Comparison of ENCODE assay signal across 13 cellular contexts in genomic region chr2:222864296-222864695, GRCh38. TPM values are rescaled to one million over a fixed set of nuclear protein-coding genes. Genes with fewer than 3 reads are reported as not detected.
DNase-seq lines count a peak whose midpoint lies in the region; ATAC-seq, FAIRE-seq and TF ChIP-seq lines count a peak whose summit lies in the region.
"Had no signal": no experiment of that assay in that cellular context is flagged by ENCODE, and none has a peak within 500 bp of the region (broad histone marks: within the 10 kb centered on the region; RNA-seq: fewer than 3 reads in every experiment).

No MANE protein-coding gene starts in this region.

- H3K27ac ChIP-seq in cardiac muscle cell = peak overlapping the region; percentile 42
- no peak overlapping the region for H3K27ac ChIP-seq in hepatocyte
- H3K27ac ChIP-seq: body of pancreas, thoracic aorta had no signal

- DNase-seq in cardiac muscle cell (ENCODE audit: low read depth in 1 of 2, low spot score in 1 of 2) = peak in 1 of 2 donors; percentile 79
- DNase-seq in left cardiac atrium = no peak
- peak; percentile 12 to 67 for DNase-seq in SW 1271 (lab: John Stamatoyannopoulos, UW)
- peak; percentile 9 for DNase-seq in hepatocyte (ENCODE audit: low spot score)
- DNase-seq in urothelium cell line (ENCODE audit: low spot score) = peak; percentile 53
- no peak for DNase-seq in NOMO-1 treated with DMSO at 0.1 percent for 48 hours (lab: John Stamatoyannopoulos, UW; ENCODE audit: unreplicated experiment)
- DNase-seq in NCI-H1048 (lab: John Stamatoyannopoulos, UW) = no peak
- DNase-seq in activated T-helper 2 cell treated with anti-CD3 and anti-CD28 coated beads, Interferon-gamma antibody, Interleukin-2, Interleukin-4, amounts not matched to agents 10 μg/mL and 5 μg/mL and 100 μg/mL, durations not matched to agents 14 hours and 24 hours and 36 hours (ENCODE audit: low spot score) = no peak
- DNase-seq: activated CD4-positive, alpha-beta T cell treated with anti-CD3 and anti-CD28 coated beads, Interleukin-2, amount 50 U/mL, for 1 hour had no signal

- H3K36me3 ChIP-seq in cardiac muscle cell (no peaks in the 10 kb centered on the region), hepatocyte (replicated peaks; ENCODE audit: insufficient read depth, low read depth) (no peaks in the 10 kb centered on the region)
- H3K36me3 ChIP-seq: thoracic aorta had no signal

- no peak overlapping the region for H3K27ac Mint-ChIP-seq in activated T-helper 2 cell treated with anti-CD3 and anti-CD28 coated beads, Interferon-gamma antibody, Interleukin-2, Interleukin-4, amounts not matched to agents 10 μg/mL and 5 μg/mL and 100 μg/mL, durations not matched to agents 14 hours and 24 hours and 36 hours

- FAIRE-seq in urothelium cell line (lab: Jason Lieb, UNC) = no peak
- FAIRE-seq: GM18507, islet of Langerhans had no signal

- peaks cover 79% of the 10 kb centered on the region for H4K20me1 ChIP-seq in hepatocyte (ENCODE audit: insufficient read depth, poor library complexity, severe bottlenecking)

- H3K27me3 ChIP-seq in cardiac muscle cell (no peaks in the 10 kb centered on the region), hepatocyte (no peaks in the 10 kb centered on the region)
- H3K27me3 ChIP-seq: body of pancreas had no signal

- ATAC-seq in left cardiac atrium = no peak
- ATAC-seq: body of pancreas had no signal

- peaks cover 40% of the 10 kb centered on the region for H3K4me1 ChIP-seq in cardiac muscle cell (ENCODE audit: low read depth)
- H3K4me1 ChIP-seq in hepatocyte (ENCODE audit: insufficient read depth) = peaks cover 38% of the 10 kb centered on the region

- H3K4me3 ChIP-seq in cardiac muscle cell = no peak overlapping the region
- no peak overlapping the region for H3K4me3 ChIP-seq in hepatocyte
- H3K4me3 ChIP-seq: body of pancreas, thoracic aorta had no signal

- peak overlapping the region; percentile 90 for H3K4me2 ChIP-seq in hepatocyte

- intact Hi-C loops in left cardiac atrium (cut with DNase I) = loop anchor here in 1 of 2 donors (5.0 kb wide), 1 partner anchor 72 kb away; no protein-coding TSS in a partner anchor
- intact Hi-C loops in activated T-helper 2 cell treated with anti-CD3 and anti-CD28 coated beads, Interferon-gamma antibody, Interleukin-2, Interleukin-4, amounts not matched to agents 10 μg/mL and 5 μg/mL and 100 μg/mL, durations not matched to agents 14 hours and 24 hours and 36 hours (cut with micrococcal nuclease) = loop anchor here (5.0 kb wide), 2 partner anchors 38 to 67 kb away; no protein-coding TSS in a partner anchor

- H3K27me3 Mint-ChIP-seq in activated T-helper 2 cell treated with anti-CD3 and anti-CD28 coated beads, Interferon-gamma antibody, Interleukin-2, Interleukin-4, amounts not matched to agents 10 μg/mL and 5 μg/mL and 100 μg/mL, durations not matched to agents 14 hours and 24 hours and 36 hours (ENCODE audit: low read depth) = no peaks in the 10 kb centered on the region

- peaks cover 84% of the 10 kb centered on the region for H3K79me2 ChIP-seq in hepatocyte

- H3K4me3 Mint-ChIP-seq in activated T-helper 2 cell treated with anti-CD3 and anti-CD28 coated beads, Interferon-gamma antibody, Interleukin-2, Interleukin-4, amounts not matched to agents 10 μg/mL and 5 μg/mL and 100 μg/mL, durations not matched to agents 14 hours and 24 hours and 36 hours (ENCODE audit: low read depth) = no peak overlapping the region

- peaks cover 11% of the 10 kb centered on the region for H3K4me1 Mint-ChIP-seq in activated T-helper 2 cell treated with anti-CD3 and anti-CD28 coated beads, Interferon-gamma antibody, Interleukin-2, Interleukin-4, amounts not matched to agents 10 μg/mL and 5 μg/mL and 100 μg/mL, durations not matched to agents 14 hours and 24 hours and 36 hours (ENCODE audit: low read depth)

- WGBS in hepatocyte (ENCODE audit: low lambda C conversion rate, missing lambda C conversion rate) = 76% methylated on average over 3 of the region's 3 CpGs

- peaks cover 3% of the 10 kb centered on the region for H3K36me3 Mint-ChIP-seq in activated T-helper 2 cell treated with anti-CD3 and anti-CD28 coated beads, Interferon-gamma antibody, Interleukin-2, Interleukin-4, amounts not matched to agents 10 μg/mL and 5 μg/mL and 100 μg/mL, durations not matched to agents 14 hours and 24 hours and 36 hours (ENCODE audit: low read depth)

- H3K9me2 ChIP-seq in hepatocyte (replicated peaks; ENCODE audit: insufficient read depth) = no peaks in the 10 kb centered on the region

- no peak overlapping the region for H2AFZ ChIP-seq in hepatocyte

- H3K9me3 Mint-ChIP-seq in activated T-helper 2 cell treated with anti-CD3 and anti-CD28 coated beads, Interferon-gamma antibody, Interleukin-2, Interleukin-4, amounts not matched to agents 10 μg/mL and 5 μg/mL and 100 μg/mL, durations not matched to agents 14 hours and 24 hours and 36 hours = no peaks in the 10 kb centered on the region

- H3K9me3 ChIP-seq in cardiac muscle cell (ENCODE audit: low read depth) (no peaks in the 10 kb centered on the region), hepatocyte (ENCODE audit: low read depth) (no peaks in the 10 kb centered on the region)
- H3K9me3 ChIP-seq: body of pancreas, thoracic aorta had no signal

- no peak for TF ChIP-seq CTCF in cardiac muscle cell (IDR thresholded peaks at IDR 0.05; ENCODE audit: low read depth, low read length)
- TF ChIP-seq CTCF in hepatocyte (IDR thresholded peaks at IDR 0.05; ENCODE audit: poor library complexity) = no peak

RNA-seq across cellular contexts. Expression of gene ACSL3, which starts 3.5 kb away (rescaled TPM):
- total RNA-seq in cardiac muscle cell (148 and 177 TPM in 2 replicates), left cardiac atrium (10 to 100 TPM; 37.8 to 38.1 TPM), hepatocyte (123 and 133 TPM in 2 replicates)
- polyA plus RNA-seq in cardiac muscle cell (108 and 119 TPM in 2 replicates), hepatocyte (78.1 and 82.1 TPM in 2 replicates)
- total RNA-seq in activated T-helper 2 cell treated with anti-CD3 and anti-CD28 coated beads, Interferon-gamma antibody, Interleukin-2, Interleukin-4, amounts not matched to agents 10 μg/mL and 5 μg/mL and 100 μg/mL, durations not matched to agents 14 hours and 24 hours and 36 hours = 72.5 and 74.0 TPM in 2 replicates

Comparison
In these comparisons a context has a peak if more than half of its experiments do, and no peak if none do; other contexts are left out.
1. DNase-seq: peak in SW 1271 (2 of 2), hepatocyte (single experiment) and urothelium cell line (single experiment); none in left cardiac atrium (single experiment), NOMO-1 treated with DMSO at 0.1 percent for 48 hours (single experiment), NCI-H1048 (single experiment) and activated T-helper 2 cell treated with anti-CD3 and anti-CD28 coated beads, Interferon-gamma antibody, Interleukin-2, Interleukin-4, amounts not matched to agents 10 μg/mL and 5 μg/mL and 100 μg/mL, durations not matched to agents 14 hours and 24 hours and 36 hours (single experiment).